31 cellular contexts compared by ENCODE assay signal in the genomic region with DNA sequence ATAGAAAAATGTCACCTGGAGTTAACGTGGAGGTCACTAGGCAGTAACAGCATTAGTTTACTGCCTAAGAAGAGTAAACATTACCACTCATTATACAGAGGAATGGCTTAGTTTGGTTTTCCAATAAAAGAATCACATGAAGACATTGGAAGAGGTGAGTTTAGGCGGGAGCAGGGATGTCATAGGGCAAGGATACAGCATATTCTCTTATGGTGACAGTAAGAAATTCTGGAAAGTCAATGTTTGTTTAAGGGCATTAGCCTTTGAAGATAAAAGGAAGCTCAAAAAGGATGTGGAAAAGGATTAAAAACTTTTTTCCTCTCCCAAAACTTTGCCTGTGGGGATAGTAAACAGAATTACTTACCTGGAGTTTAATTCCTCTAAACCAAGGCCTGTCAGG.
"Had no signal": no experiment of that assay in that cellular context is flagged by ENCODE, and none has a peak within 500 bp of the region (broad histone marks: within the 10 kb centered on the region; RNA-seq: fewer than 3 reads in every experiment).

No MANE protein-coding gene starts in this region.

- H3K9me3 ChIP-seq: ascending aorta, body of pancreas, Peyer's patch, SJCRH30, SK-N-SH had no signal

- H3K4me3 ChIP-seq: ascending aorta, body of pancreas, Peyer's patch, SJCRH30 had no signal

- H3K36me3 ChIP-seq: Peyer's patch had no signal

- H3K4me2 ChIP-seq: KMS-11, SK-N-SH had no signal

- H3K27me3 Mint-ChIP-seq: activated CD4-positive, alpha-beta memory T cell treated with anti-CD3 and anti-CD28 coated beads, Interleukin-2, amount 10 ng/mL, durations not matched to agents 7 days and 5 days; activated naive CD8-positive, alpha-beta T cell treated with anti-CD3 and anti-CD28 coated beads, Interleukin-2, amount 50 U/mL, for 24 hours; activated T-helper 17 cell treated with anti-CD3 and anti-CD28 coated beads, Interleukin-2, amount 50 U/mL, for 72 hours; central memory CD8-positive, alpha-beta T cell had no signal

- H3K27ac ChIP-seq: ascending aorta, body of pancreas, KMS-11, Peyer's patch, RWPE1, SJCRH30 had no signal

- H3K4me3 Mint-ChIP-seq: activated CD4-positive, alpha-beta memory T cell treated with anti-CD3 and anti-CD28 coated beads, Interleukin-2, amount 10 ng/mL, durations not matched to agents 7 days and 5 days; activated naive CD4-positive, alpha-beta T cell treated with anti-CD3 and anti-CD28 coated beads for 36 hours; activated naive CD8-positive, alpha-beta T cell treated with anti-CD3 and anti-CD28 coated beads, Interleukin-2, amount 50 U/mL, for 24 hours; central memory CD8-positive, alpha-beta T cell; T-helper 2 cell treated with Interferon-gamma antibody and Interleukin-4, amounts not matched to agents 5 μg/mL and 100 μg/mL, for 36 hours; WTC11 had no signal

- H3K27ac Mint-ChIP-seq: activated CD4-positive, alpha-beta memory T cell treated with anti-CD3 and anti-CD28 coated beads, Interleukin-2, amount 10 ng/mL, durations not matched to agents 7 days and 5 days; activated naive CD4-positive, alpha-beta T cell treated with anti-CD3 and anti-CD28 coated beads for 36 hours; activated naive CD8-positive, alpha-beta T cell treated with anti-CD3 and anti-CD28 coated beads, Interleukin-2, amount 50 U/mL, for 24 hours had no signal

- H3K9ac ChIP-seq: KMS-11, SK-N-SH had no signal

- H3K9me3 Mint-ChIP-seq: activated CD4-positive, alpha-beta memory T cell treated with anti-CD3 and anti-CD28 coated beads, Interleukin-2, amount 10 ng/mL, durations not matched to agents 7 days and 5 days; activated naive CD4-positive, alpha-beta T cell treated with anti-CD3 and anti-CD28 coated beads for 36 hours; activated naive CD8-positive, alpha-beta T cell treated with anti-CD3 and anti-CD28 coated beads, Interleukin-2, amount 50 U/mL, for 24 hours; activated T-helper 17 cell treated with anti-CD3 and anti-CD28 coated beads, Interleukin-2, amount 50 U/mL, for 72 hours; central memory CD8-positive, alpha-beta T cell; T-helper 2 cell treated with Interferon-gamma antibody and Interleukin-4, amounts not matched to agents 5 μg/mL and 100 μg/mL, for 36 hours; WTC11 had no signal

- DNase-seq: activated CD4-positive, alpha-beta memory T cell treated with anti-CD3 and anti-CD28 coated beads, Interleukin-2, amount 10 ng/mL, durations not matched to agents 7 days and 5 days; activated CD4-positive, alpha-beta T cell treated with anti-CD3 and anti-CD28 coated beads for 1 hour; activated CD4-positive, alpha-beta T cell treated with anti-CD3 and anti-CD28 coated beads, Interleukin-2, amount 50 U/mL, for 1 hour; activated gamma-delta T cell; activated naive CD4-positive, alpha-beta T cell treated with anti-CD3 and anti-CD28 coated beads for 36 hours; activated naive CD8-positive, alpha-beta T cell treated with anti-CD3 and anti-CD28 coated beads, Interleukin-2, amount 50 U/mL, for 24 hours; activated T-cell treated with anti-CD3 and anti-CD28 coated beads for 4 hours; activated T-cell treated with anti-CD3 and anti-CD28 coated beads, Interleukin-2, amount 50 U/mL, for 48 hours; amniotic stem cell; body of pancreas; MM.1S; NCI-H1105; NCI-H1436; NCI-H1694 treated with DMSO at 0.1 percent for 48 hours; NCI-H2029 treated with DMSO at 0.1 percent for 48 hours; NCI-H345; NCI-H510A; NCI-H526 treated with DMSO at 0.1 percent for 48 hours; NCI-H82; Peyer's patch; Right ventricle myocardium superior; SJCRH30; SK-N-SH; T-helper 1 cell had no signal

- ATAC-seq: activated naive CD8-positive, alpha-beta T cell treated with anti-CD3 and anti-CD28 coated beads, Interleukin-2, amount 50 U/mL, for 24 hours; activated T-helper 17 cell treated with anti-CD3 and anti-CD28 coated beads, Interleukin-2, amount 50 U/mL, for 72 hours; body of pancreas; WTC11 had no signal

- H3K27me3 ChIP-seq: ascending aorta, body of pancreas, Peyer's patch, SJCRH30 had no signal
